Comparison of ENCODE assay signal across 8 cellular contexts in the genomic region with DNA sequence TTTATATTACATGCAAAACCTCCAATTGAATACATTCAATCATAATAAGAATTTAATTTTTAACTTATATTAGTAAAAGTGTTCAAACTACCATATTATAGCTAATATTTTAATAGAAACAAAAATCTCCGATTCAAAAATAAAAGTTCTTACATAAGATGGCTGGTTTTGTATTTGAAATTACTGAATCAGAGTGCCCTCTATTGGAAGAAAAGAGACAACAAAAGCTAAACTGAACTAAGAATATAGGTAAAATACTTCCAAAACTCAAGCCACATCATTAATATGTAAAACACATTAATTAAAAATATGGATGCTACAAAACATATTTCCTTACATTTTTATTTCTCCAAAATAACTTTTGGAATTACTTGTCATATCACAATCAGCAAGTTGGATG.
A peak's percentile ranks its signal among the peaks of the same experiment; 100 is the strongest.
DNase-seq lines count a peak whose midpoint lies in the region; ATAC-seq, FAIRE-seq and TF ChIP-seq lines count a peak whose summit lies in the region.

No MANE protein-coding gene starts in this region.

- ATAC-seq in SK-N-SH treated with all-trans-retinoic acid at 6 μM for 48 hours (0 out of 3 replicates have a peak, but pooled peaks have one; percentile 40), GM19463 (IDR thresholded peaks at IDR 0.05; ENCODE audit: unreplicated experiment) (no peak)

- H3K9ac ChIP-seq in kidney (ENCODE audit: low read length in 2 of 2), result no peak overlapping the region

- H3K27ac ChIP-seq in kidney (ENCODE audit: low read depth in 2 of 2, low read length in 2 of 2) (no peak overlapping the region), right atrium auricular region (no peak overlapping the region)

- H3K27me3 ChIP-seq in right atrium auricular region, result no peaks in the 10 kb centered on the region

- in situ Hi-C loops in KBM-7 (cut with MboI; ENCODE audit: low pct_unique_long_range_greater_than_20kb, low sequenced_read_pairs), result no loop called here

- H3K4me3 ChIP-seq in AG10803 (ENCODE audit: low read length) (no peak overlapping the region), kidney (ENCODE audit: low read length in 2 of 2) (peak overlapping the region in 1 of 2 donors; percentile 37), right atrium auricular region (peak overlapping the region in 1 of 2 donors; percentile 5)

- H3K9me3 ChIP-seq in kidney (ENCODE audit: control insufficient read depth in 1 of 2, low read length in 2 of 2) (no peaks in the 10 kb centered on the region), right atrium auricular region (peaks cover 0 to 3% of the 10 kb centered on the region in 2 donors)

- FAIRE-seq in kidney (lab: Jason Lieb, UNC), result peak; percentile 98

- H3K36me3 ChIP-seq in kidney (ENCODE audit: control insufficient read depth in 1 of 2, insufficient read depth in 2 of 2, low read length in 2 of 2), result no peaks in the 10 kb centered on the region
- no peaks in the 10 kb centered on the region for H3K36me3 ChIP-seq in right atrium auricular region

- intact Hi-C loops in kidney (cut with DNase I), result no loop called here

- H3K4me1 ChIP-seq in kidney (ENCODE audit: control insufficient read depth in 1 of 2, insufficient read depth in 1 of 2, low read depth in 1 of 2, low read length in 2 of 2), result no peaks in the 10 kb centered on the region
- H3K4me1 ChIP-seq in right atrium auricular region, result no peaks in the 10 kb centered on the region

- TF ChIP-seq CTCF in AG10803 (conservative IDR thresholded peaks at IDR 0.05; ENCODE audit: low read length) (peak; percentile 59), kidney (IDR thresholded peaks at IDR 0.05; ENCODE audit: borderline replicate concordance, extremely low read depth, insufficient read depth) (peak; percentile 22), right atrium auricular region (IDR thresholded peaks at IDR 0.05) (peak in 1 of 2 donors; percentile 50)

- DNase-seq in AG10803 (ENCODE audit: low read depth), result peak; percentile 34
- DNase-seq in KBM-7, result peak; percentile 26
- DNase-seq in kidney, result no peak
- DNase-seq in activated CD4-positive, alpha-beta T cell treated with anti-CD3 and anti-CD28 coated beads, Interleukin-2, amount 50 U/mL, for 1 hour, result no peak
- no peak for DNase-seq in hypothalamus (lab: John Stamatoyannopoulos, UW)
- no peak for DNase-seq in right atrium auricular region (ENCODE audit: low spot score)

TF ChIP-seq in SK-N-SH treated with all-trans-retinoic acid at 6 μM for 48 hours, 23 proteins besides CTCF, POLR2A, EP300 and RAD21:
- TF ChIP-seq ARNTL (CRISPR knock-in tag; IDR thresholded peaks at IDR 0.05; ENCODE audit: borderline replicate concordance, low read depth) (no peak), GLIS3 (CRISPR knock-in tag; IDR thresholded peaks at IDR 0.05) (no peak), RARB (CRISPR knock-in tag; IDR thresholded peaks at IDR 0.05) (no peak), ZFP30 (CRISPR knock-in tag; IDR thresholded peaks at IDR 0.05) (no peak), ZFP3 (CRISPR knock-in tag; IDR thresholded peaks at IDR 0.05) (no peak), SNAI2 (CRISPR knock-in tag; IDR thresholded peaks at IDR 0.05) (no peak), ZNF565 (CRISPR knock-in tag; conservative IDR thresholded peaks at IDR 0.05; ENCODE audit: low read depth) (no peak), TCF4 (CRISPR knock-in tag; IDR thresholded peaks at IDR 0.05; ENCODE audit: borderline replicate concordance) (no peak), OSR1 (CRISPR knock-in tag; IDR thresholded peaks at IDR 0.05) (no peak), BACH2 (CRISPR knock-in tag; IDR thresholded peaks at IDR 0.05; ENCODE audit: borderline replicate concordance) (no peak), ESRRG (CRISPR knock-in tag; IDR thresholded peaks at IDR 0.05) (no peak), CSDC2 (CRISPR knock-in tag; IDR thresholded peaks at IDR 0.05) (no peak), ZNF8 (CRISPR knock-in tag; IDR thresholded peaks at IDR 0.05) (no peak), PPARA (CRISPR knock-in tag; IDR thresholded peaks at IDR 0.05; ENCODE audit: borderline replicate concordance) (no peak), ISL1 (CRISPR knock-in tag; IDR thresholded peaks at IDR 0.05) (no peak), CSRNP3 (CRISPR knock-in tag; IDR thresholded peaks at IDR 0.05) (no peak), ZC3H10 (CRISPR knock-in tag; IDR thresholded peaks at IDR 0.05) (no peak), TOX (CRISPR knock-in tag; IDR thresholded peaks at IDR 0.05; ENCODE audit: borderline replicate concordance) (no peak)
- TF ChIP-seq, protein P1, sequence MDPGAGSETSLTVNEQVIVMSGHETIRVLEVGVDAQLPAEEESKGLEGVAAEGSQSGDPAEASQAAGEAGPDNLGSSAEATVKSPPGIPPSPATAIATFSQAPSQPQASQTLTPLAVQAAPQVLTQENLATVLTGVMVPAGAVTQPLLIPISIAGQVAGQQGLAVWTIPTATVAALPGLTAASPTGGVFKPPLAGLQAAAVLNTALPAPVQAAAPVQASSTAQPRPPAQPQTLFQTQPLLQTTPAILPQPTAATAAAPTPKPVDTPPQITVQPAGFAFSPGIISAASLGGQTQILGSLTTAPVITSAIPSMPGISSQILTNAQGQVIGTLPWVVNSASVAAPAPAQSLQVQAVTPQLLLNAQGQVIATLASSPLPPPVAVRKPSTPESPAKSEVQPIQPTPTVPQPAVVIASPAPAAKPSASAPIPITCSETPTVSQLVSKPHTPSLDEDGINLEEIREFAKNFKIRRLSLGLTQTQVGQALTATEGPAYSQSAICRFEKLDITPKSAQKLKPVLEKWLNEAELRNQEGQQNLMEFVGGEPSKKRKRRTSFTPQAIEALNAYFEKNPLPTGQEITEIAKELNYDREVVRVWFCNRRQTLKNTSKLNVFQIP (CRISPR knock-in tag; IDR thresholded peaks at IDR 0.05; ENCODE audit: borderline replicate concordance, low read depth), result no peak
- TF ChIP-seq, protein P2, sequence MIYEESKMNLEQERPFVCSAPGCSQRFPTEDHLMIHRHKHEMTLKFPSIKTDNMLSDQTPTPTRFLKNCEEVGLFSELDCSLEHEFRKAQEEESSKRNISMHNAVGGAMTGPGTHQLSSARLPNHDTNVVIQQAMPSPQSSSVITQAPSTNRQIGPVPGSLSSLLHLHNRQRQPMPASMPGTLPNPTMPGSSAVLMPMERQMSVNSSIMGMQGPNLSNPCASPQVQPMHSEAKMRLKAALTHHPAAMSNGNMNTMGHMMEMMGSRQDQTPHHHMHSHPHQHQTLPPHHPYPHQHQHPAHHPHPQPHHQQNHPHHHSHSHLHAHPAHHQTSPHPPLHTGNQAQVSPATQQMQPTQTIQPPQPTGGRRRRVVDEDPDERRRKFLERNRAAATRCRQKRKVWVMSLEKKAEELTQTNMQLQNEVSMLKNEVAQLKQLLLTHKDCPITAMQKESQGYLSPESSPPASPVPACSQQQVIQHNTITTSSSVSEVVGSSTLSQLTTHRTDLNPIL (CRISPR knock-in tag; IDR thresholded peaks at IDR 0.05; ENCODE audit: low read depth), result no peak

Comparison
In these comparisons a context has a peak if more than half of its experiments do, and no peak if none do; other contexts are left out.
1. DNase-seq: peak in AG10803 (single experiment) and KBM-7 (single experiment); none in kidney (single experiment), activated CD4-positive, alpha-beta T cell treated with anti-CD3 and anti-CD28 coated beads, Interleukin-2, amount 50 U/mL, for 1 hour (single experiment), hypothalamus (0 of 51) and right atrium auricular region (single experiment).